In genomic region chr14:79587875-79588274, GRCh38 we compare ENCODE assay signal across 20 cellular contexts.
DNase-seq lines count a peak whose midpoint lies in the region; ATAC-seq and TF ChIP-seq lines count a peak whose summit lies in the region.
"Had no signal": no experiment of that assay in that cellular context is flagged by ENCODE, and none has a peak within 500 bp of the region (broad histone marks: within the 10 kb centered on the region; RNA-seq: fewer than 3 reads in every experiment).

No MANE protein-coding gene starts in this region.

- POLR2A ChIA-PET in activated CD8-positive, alpha-beta T cell treated with anti-CD3 and anti-CD28 coated beads for 36 hours (lab: Charles Lee), result no interaction called here
- POLR2A ChIA-PET in activated CD8-positive, alpha-beta T cell treated with anti-CD3 and anti-CD28 coated beads, Interleukin-2, amount 10 ng/mL, durations not matched to agents 7 days and 5 days (lab: Charles Lee), result no interaction called here
- POLR2A ChIA-PET in IMR-90 (lab: Charles Lee; ENCODE audit: unreplicated experiment), result no interaction called here

- TF ChIP-seq RAD21 in IMR-90 (IDR thresholded peaks at IDR 0.05; ENCODE audit: low read length), result no peak

- CTCF ChIA-PET in activated CD8-positive, alpha-beta T cell treated with anti-CD3 and anti-CD28 coated beads for 36 hours (lab: Charles Lee), result no interaction called here
- CTCF ChIA-PET in activated CD8-positive, alpha-beta T cell treated with anti-CD3 and anti-CD28 coated beads, Interleukin-2, amount 10 ng/mL, durations not matched to agents 7 days and 5 days (lab: Charles Lee), result no interaction called here
- CTCF ChIA-PET in IMR-90 (lab: Yijun Ruan, JAX), result no interaction called here

- no peaks in the 10 kb centered on the region for H4K20me1 ChIP-seq in IMR-90 (ENCODE audit: insufficient read depth, low read length)

- peak overlapping the region; percentile 23; the same call in 1 of the 2 replicates for H2BK120ac ChIP-seq in IMR-90 (ENCODE audit: low read depth, low read length)

- TF ChIP-seq CTCF in activated CD8-positive, alpha-beta T cell treated with anti-CD3 and anti-CD28 coated beads for 36 hours (IDR thresholded peaks at IDR 0.05), result no peak
- TF ChIP-seq CTCF in IMR-90 (conservative IDR thresholded peaks at IDR 0.05; ENCODE audit: low read depth, low read length) (no peak), osteocyte (IDR thresholded peaks at IDR 0.05) (no peak)

- no peaks in the 10 kb centered on the region for H3K9me3 ChIP-seq in IMR-90 (ENCODE audit: control insufficient read depth, insufficient read depth, low read length)
- H3K9me3 ChIP-seq: SK-N-SH had no signal

- no peaks in the 10 kb centered on the region for H3K4me1 Mint-ChIP-seq in activated CD8-positive, alpha-beta T cell treated with anti-CD3 and anti-CD28 coated beads for 36 hours (ENCODE audit: low read depth)
- no peaks in the 10 kb centered on the region for H3K4me1 Mint-ChIP-seq in activated CD8-positive, alpha-beta T cell treated with anti-CD3 and anti-CD28 coated beads, Interleukin-2, amount 10 ng/mL, durations not matched to agents 7 days and 5 days (ENCODE audit: low read depth)
- peaks cover 57% of the 10 kb centered on the region for H3K4me1 Mint-ChIP-seq in osteocyte (ENCODE audit: unreplicated experiment)
- H3K4me1 Mint-ChIP-seq: B cell, CD14-positive monocyte had no signal

- H3K36me3 ChIP-seq in IMR-90 (ENCODE audit: control insufficient read depth, insufficient read depth, low read length), result no peaks in the 10 kb centered on the region

- no peak overlapping the region for H2AK5ac ChIP-seq in IMR-90 (ENCODE audit: low read depth, low read length)

- H3K23ac ChIP-seq in IMR-90 (ENCODE audit: low read depth, low read length), result no peak overlapping the region; the same call in 1 of the 2 replicates

- no peaks in the 10 kb centered on the region for H3K27me3 ChIP-seq in IMR-90 (ENCODE audit: control insufficient read depth, insufficient read depth, low read length)

- peaks cover 5% of the 10 kb centered on the region for H3K9me3 Mint-ChIP-seq in activated CD8-positive, alpha-beta T cell treated with anti-CD3 and anti-CD28 coated beads for 36 hours
- H3K9me3 Mint-ChIP-seq in activated CD8-positive, alpha-beta T cell treated with anti-CD3 and anti-CD28 coated beads, Interleukin-2, amount 10 ng/mL, durations not matched to agents 7 days and 5 days (ENCODE audit: insufficient read depth), result peaks cover 5% of the 10 kb centered on the region
- H3K9me3 Mint-ChIP-seq in osteocyte (ENCODE audit: unreplicated experiment), result peaks cover 5% of the 10 kb centered on the region

- in situ Hi-C loops in IMR-90 (cut with MboI; ENCODE audit: low sequenced_read_pairs), result no loop called here

- no peak overlapping the region for H2BK15ac ChIP-seq in IMR-90 (ENCODE audit: low read depth, low read length)

- H3K4me3 Mint-ChIP-seq in activated CD8-positive, alpha-beta T cell treated with anti-CD3 and anti-CD28 coated beads for 36 hours, result no peak overlapping the region
- H3K4me3 Mint-ChIP-seq in activated CD8-positive, alpha-beta T cell treated with anti-CD3 and anti-CD28 coated beads, Interleukin-2, amount 10 ng/mL, durations not matched to agents 7 days and 5 days, result no peak overlapping the region
- H3K4me3 Mint-ChIP-seq in osteocyte (ENCODE audit: unreplicated experiment), result no peak overlapping the region
- H3K4me3 Mint-ChIP-seq: B cell, CD14-positive monocyte had no signal

- H3K36me3 Mint-ChIP-seq in activated CD8-positive, alpha-beta T cell treated with anti-CD3 and anti-CD28 coated beads for 36 hours (ENCODE audit: low read depth), result no peaks in the 10 kb centered on the region
- no peaks in the 10 kb centered on the region for H3K36me3 Mint-ChIP-seq in activated CD8-positive, alpha-beta T cell treated with anti-CD3 and anti-CD28 coated beads, Interleukin-2, amount 10 ng/mL, durations not matched to agents 7 days and 5 days (ENCODE audit: low read depth)
- H3K36me3 Mint-ChIP-seq in osteocyte (ENCODE audit: unreplicated experiment), result peaks cover 4% of the 10 kb centered on the region
- H3K36me3 Mint-ChIP-seq: CD14-positive monocyte had no signal

- no peak overlapping the region for H4K91ac ChIP-seq in IMR-90 (ENCODE audit: insufficient read depth, low read depth, low read length)

- no peak overlapping the region for H3K27ac Mint-ChIP-seq in activated CD8-positive, alpha-beta T cell treated with anti-CD3 and anti-CD28 coated beads for 36 hours
- no peak overlapping the region for H3K27ac Mint-ChIP-seq in activated CD8-positive, alpha-beta T cell treated with anti-CD3 and anti-CD28 coated beads, Interleukin-2, amount 10 ng/mL, durations not matched to agents 7 days and 5 days
- H3K27ac Mint-ChIP-seq in osteocyte (ENCODE audit: unreplicated experiment), result peak overlapping the region; percentile 12
- H3K27ac Mint-ChIP-seq: B cell, CD14-positive monocyte had no signal

- H3K4ac ChIP-seq in IMR-90 (ENCODE audit: low read depth, low read length), result no peak overlapping the region

- no peak overlapping the region for H3K18ac ChIP-seq in IMR-90 (ENCODE audit: low read depth, low read length)

- dilution Hi-C loops in IMR-90 (cut with HindIII; ENCODE audit: low sequenced_read_pairs, unreplicated experiment), result no loop called here

- no peak overlapping the region for H4K8ac ChIP-seq in IMR-90 (ENCODE audit: low read depth in 2 of 2, low read length in 2 of 2)

- H3K4me3 ChIP-seq in IMR-90 (ENCODE audit: insufficient read depth, low read depth, low read length), result no peak overlapping the region

- peaks cover 11% of the 10 kb centered on the region for H3K4me1 ChIP-seq in IMR-90 (ENCODE audit: control insufficient read depth, insufficient read depth, low read length)

- no peak overlapping the region for H2BK5ac ChIP-seq in IMR-90 (ENCODE audit: low read depth, low read length, poor library complexity, severe bottlenecking)

- peak; percentile 34 for ATAC-seq in activated CD8-positive, alpha-beta T cell treated with anti-CD3 and anti-CD28 coated beads for 36 hours
- ATAC-seq in activated CD8-positive, alpha-beta T cell treated with anti-CD3 and anti-CD28 coated beads, Interleukin-2, amount 10 ng/mL, durations not matched to agents 7 days and 5 days, result no peak
- ATAC-seq in GM18520 (IDR thresholded peaks at IDR 0.05; ENCODE audit: unreplicated experiment), result peak; percentile 46
- no peak for ATAC-seq in IMR-90 (ENCODE audit: low read depth)

- no peak overlapping the region for H3K4me2 ChIP-seq in IMR-90 (ENCODE audit: low read depth, low read length)
- H3K4me2 ChIP-seq: SK-N-SH had no signal

- H3K27ac ChIP-seq in IMR-90 (ENCODE audit: insufficient read depth, low read length), result no peak overlapping the region

- H3K9ac ChIP-seq in IMR-90 (ENCODE audit: low read depth, low read length), result no peak overlapping the region
- H3K9ac ChIP-seq: SK-N-SH had no signal

- no peak overlapping the region for H3K14ac ChIP-seq in IMR-90 (replicated peaks; ENCODE audit: low read depth, low read length)

- no peak overlapping the region for H4K5ac ChIP-seq in IMR-90 (ENCODE audit: low read depth, low read length)

- H3K9me1 ChIP-seq in IMR-90 (ENCODE audit: insufficient read depth, low read length), result 0 out of 2 replicates have a peak, but pooled peaks cover 4% of the 10 kb centered on the region

- no peaks in the 10 kb centered on the region; a peak in 1 of 4 replicates for H3K79me1 ChIP-seq in IMR-90 (ENCODE audit: low read depth in 1 of 2, low read length in 2 of 2)

- H2AK9ac ChIP-seq in IMR-90 (replicated peaks; ENCODE audit: low read depth, low read length, poor library complexity), result no peak overlapping the region

- TF ChIP-seq POLR2A in IMR-90 (IDR thresholded peaks at IDR 0.05; ENCODE audit: low read depth, low read length), result no peak

- no peak overlapping the region for H2BK20ac ChIP-seq in IMR-90 (ENCODE audit: low read depth, low read length)

- no TSS peak for BruUV-seq in IMR-90 (replicated peaks; lab: Mats Ljungman, UMichigan)

- DNase-seq in activated CD8-positive, alpha-beta T cell treated with anti-CD3 and anti-CD28 coated beads for 36 hours, result no peak
- DNase-seq in activated CD8-positive, alpha-beta T cell treated with anti-CD3 and anti-CD28 coated beads, Interleukin-2, amount 10 ng/mL, durations not matched to agents 7 days and 5 days, result no peak
- DNase-seq in IMR-90 (no peak), osteocyte (ENCODE audit: extremely low spot score, unreplicated experiment) (no peak), EL (no peak), COLO668 (lab: John Stamatoyannopoulos, UW; ENCODE audit: unreplicated experiment) (no peak)
- DNase-seq: 8988T; DMS79; GOT3; HCEC 1CT; NCI-H1436 treated with DMSO at 0.1 percent for 48 hours; NCI-H2029; NCI-H524; NCI-H774; NK-92 treated with Interleukin-12 subunit alpha and Interleukin-12 subunit beta, amount 100 ng/mL, for 24 hours; SIG-M5; SK-N-SH had no signal

- WGBS in IMR-90 (ENCODE audit: extremely low coverage in 2 of 2, insufficient read length in 1 of 2), 2 experiments, result no CpG with 5 or more reads among the region's 1 CpG

- H3K56ac ChIP-seq in IMR-90 (ENCODE audit: extremely low read depth, insufficient read depth, low read length), result no peak overlapping the region

- H3K27me3 Mint-ChIP-seq in activated CD8-positive, alpha-beta T cell treated with anti-CD3 and anti-CD28 coated beads for 36 hours, result no peaks in the 10 kb centered on the region
- H3K27me3 Mint-ChIP-seq in activated CD8-positive, alpha-beta T cell treated with anti-CD3 and anti-CD28 coated beads, Interleukin-2, amount 10 ng/mL, durations not matched to agents 7 days and 5 days (ENCODE audit: low read depth), result no peaks in the 10 kb centered on the region
- H3K27me3 Mint-ChIP-seq in osteocyte (ENCODE audit: unreplicated experiment), result no peaks in the 10 kb centered on the region
- H3K27me3 Mint-ChIP-seq: B cell had no signal

- no peak overlapping the region for H2AFZ ChIP-seq in IMR-90 (replicated peaks; ENCODE audit: low read length, poor library complexity)

- intact Hi-C loops in activated CD8-positive, alpha-beta T cell treated with anti-CD3 and anti-CD28 coated beads for 36 hours (cut with micrococcal nuclease), result no loop called here
- intact Hi-C loops in IMR-90 (cut with micrococcal nuclease), result loop anchor here (10.0 kb wide), 1 partner anchor 1267 kb away; no protein-coding TSS in a partner anchor

TF ChIP-seq in IMR-90, 13 proteins besides CTCF, POLR2A, EP300 and RAD21 (continues in another document):
- TF ChIP-seq NFE2L2 (IDR thresholded peaks at IDR 0.05; ENCODE audit: low read depth, low read length) (no peak), USF2 (IDR thresholded peaks at IDR 0.05; ENCODE audit: low read depth, low read length) (no peak), MXI1 (IDR thresholded peaks at IDR 0.05; ENCODE audit: borderline replicate concordance, low read depth, low read length) (no peak), RFX5 (IDR thresholded peaks at IDR 0.05; ENCODE audit: low read depth, low read length) (no peak), BHLHE40 (IDR thresholded peaks at IDR 0.05; ENCODE audit: low read depth, low read length) (no peak)

Comparison
In these comparisons a context has a peak if more than half of its experiments do, and no peak if none do; other contexts are left out.
1. ATAC-seq: peak in activated CD8-positive, alpha-beta T cell treated with anti-CD3 and anti-CD28 coated beads for 36 hours (single experiment) and GM18520 (single experiment); none in activated CD8-positive, alpha-beta T cell treated with anti-CD3 and anti-CD28 coated beads, Interleukin-2, amount 10 ng/mL, durations not matched to agents 7 days and 5 days (single experiment) and IMR-90 (single experiment).